ENCODE assay signal across 23 cellular contexts in genomic region chr10:93754761-93755160, GRCh38. TPM values are rescaled to one million over a fixed set of nuclear protein-coding genes. Genes with fewer than 3 reads are reported as not detected.
"Had no signal": no experiment of that assay in that cellular context is flagged by ENCODE, and none has a peak within 500 bp of the region (broad histone marks: within the 10 kb centered on the region; RNA-seq: fewer than 3 reads in every experiment).

No MANE protein-coding gene starts in this region.

- H3K36me3 Mint-ChIP-seq: naive thymus-derived CD4-positive, alpha-beta T cell had no signal

- H3K9me3 ChIP-seq: gastroesophageal sphincter, heart left ventricle, spleen had no signal

- H3K27me3 ChIP-seq: cardiac muscle cell had no signal

- H3K27ac Mint-ChIP-seq: activated CD8-positive, alpha-beta T cell treated with anti-CD3 and anti-CD28 coated beads, Interleukin-2, amount 10 ng/mL, durations not matched to agents 7 days and 5 days; activated naive CD8-positive, alpha-beta T cell treated with anti-CD3 and anti-CD28 coated beads, Interleukin-2, amount 50 U/mL, for 24 hours; activated T-helper 1 cell treated with anti-CD3 and anti-CD28 coated beads, Interleukin-12 subunit alpha, Interleukin-12 subunit beta, Interleukin-2, Interleukin-4 antibody, amounts not matched to agents 30 ng/mL and 10 ng/mL and 1 ng/mL, durations not matched to agents 14 hours and 24 hours and 36 hours; naive thymus-derived CD4-positive, alpha-beta T cell; progenitor cell of endocrine pancreas had no signal

- H3K27ac ChIP-seq: cardiac muscle cell, gastroesophageal sphincter, spleen had no signal

- H3K9me3 Mint-ChIP-seq: activated naive CD8-positive, alpha-beta T cell treated with anti-CD3 and anti-CD28 coated beads, Interleukin-2, amount 50 U/mL, for 24 hours; activated T-helper 1 cell treated with anti-CD3 and anti-CD28 coated beads, Interleukin-12 subunit alpha, Interleukin-12 subunit beta, Interleukin-2, Interleukin-4 antibody, amounts not matched to agents 30 ng/mL and 10 ng/mL and 1 ng/mL, durations not matched to agents 14 hours and 24 hours and 36 hours; neural crest cell had no signal

- H3K4me3 ChIP-seq: cardiac muscle cell, gastroesophageal sphincter, heart left ventricle, spleen had no signal

- H3K4me3 Mint-ChIP-seq: activated CD8-positive, alpha-beta T cell treated with anti-CD3 and anti-CD28 coated beads, Interleukin-2, amount 10 ng/mL, durations not matched to agents 7 days and 5 days; activated naive CD8-positive, alpha-beta T cell treated with anti-CD3 and anti-CD28 coated beads, Interleukin-2, amount 50 U/mL, for 24 hours; activated T-helper 1 cell treated with anti-CD3 and anti-CD28 coated beads, Interleukin-12 subunit alpha, Interleukin-12 subunit beta, Interleukin-2, Interleukin-4 antibody, amounts not matched to agents 30 ng/mL and 10 ng/mL and 1 ng/mL, durations not matched to agents 14 hours and 24 hours and 36 hours; naive thymus-derived CD4-positive, alpha-beta T cell had no signal

- H3K36me3 ChIP-seq: cardiac muscle cell, gastroesophageal sphincter, heart left ventricle, spleen had no signal

- DNase-seq: activated CD4-positive, alpha-beta T cell treated with anti-CD3 and anti-CD28 coated beads for 1 hour; activated CD4-positive, alpha-beta T cell treated with anti-CD3 and anti-CD28 coated beads, Interleukin-2, amount 50 U/mL, for 1 hour; activated CD8-positive, alpha-beta T cell treated with anti-CD3 and anti-CD28 coated beads, Interleukin-2, amount 10 ng/mL, durations not matched to agents 7 days and 5 days; activated gamma-delta T cell; activated naive CD4-positive, alpha-beta T cell treated with anti-CD3 and anti-CD28 coated beads, Interleukin-2, amount 50 U/mL, for 16 hours; activated naive CD8-positive, alpha-beta T cell treated with anti-CD3 and anti-CD28 coated beads, Interleukin-2, amount 50 U/mL, for 24 hours; dermis blood vessel endothelial cell; effector memory CD4-positive, alpha-beta T cell; heart left ventricle; islet precursor cell; left colon; naive thymus-derived CD4-positive, alpha-beta T cell; spleen; stimulated activated CD4-positive, alpha-beta T cell treated with anti-CD3 and anti-CD28 coated beads, Interleukin-4, amount 100 ng/mL, for 24 hours; stimulated activated naive CD8-positive, alpha-beta T cell treated with anti-CD3 and anti-CD28 coated beads, Interleukin-15, Interleukin-2, amounts not matched to agents 100 U/mL and 50 U/mL, for 24 hours; T-helper 2 cell had no signal

- ATAC-seq: activated CD8-positive, alpha-beta T cell treated with anti-CD3 and anti-CD28 coated beads, Interleukin-2, amount 10 ng/mL, durations not matched to agents 7 days and 5 days; gastroesophageal sphincter; heart left ventricle; left colon; naive thymus-derived CD4-positive, alpha-beta T cell had no signal

RNA-seq across cellular contexts. Expression of gene LGI1, which starts 3.0 kb away (rescaled TPM):
- total RNA-seq: activated CD8-positive, alpha-beta T cell treated with anti-CD3 and anti-CD28 coated beads, Interleukin-2, amount 10 ng/mL, durations not matched to agents 7 days and 5 days; activated T-helper 1 cell treated with anti-CD3 and anti-CD28 coated beads, Interleukin-12 subunit alpha, Interleukin-12 subunit beta, Interleukin-2, Interleukin-4 antibody, amounts not matched to agents 30 ng/mL and 10 ng/mL and 1 ng/mL, durations not matched to agents 14 hours and 24 hours and 36 hours; cardiac muscle cell; dermis blood vessel endothelial cell; mesenteric fat pad; naive thymus-derived CD4-positive, alpha-beta T cell; osteocyte; progenitor cell of endocrine pancreas; spleen had no signal
- polyA plus RNA-seq: cardiac muscle cell; naive thymus-derived CD4-positive, alpha-beta T cell had no signal
